ENCODE assay signal across 1 cellular context in the genomic region with DNA sequence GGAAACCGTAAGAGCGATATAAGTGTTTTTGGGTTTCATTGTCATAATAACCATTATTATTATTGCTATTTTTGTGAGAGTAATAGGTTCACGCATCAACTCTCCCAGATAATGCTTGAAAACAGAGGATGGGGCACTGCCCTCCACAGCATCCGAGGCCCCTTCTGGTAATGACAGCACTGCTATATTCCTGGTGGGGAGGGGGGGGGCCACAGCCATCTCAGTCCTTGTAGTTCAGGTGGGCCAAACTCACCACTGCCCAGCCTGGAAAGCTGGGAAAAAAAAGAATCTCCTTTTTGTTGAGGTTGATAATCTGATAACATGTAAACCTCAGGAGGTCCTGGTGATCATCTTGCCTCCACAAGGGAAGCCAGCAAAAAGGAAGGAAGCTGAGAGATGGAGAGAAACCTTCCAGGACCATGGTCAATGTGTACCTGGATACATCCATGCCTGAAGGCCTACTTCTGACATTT.
A peak's percentile ranks its signal among the peaks of the same experiment; 100 is the strongest.
TF ChIP-seq lines count a peak whose summit lies in the region.

No MANE protein-coding gene starts in this region.

TF ChIP-seq in HepG2, 621 proteins besides CTCF, POLR2A, EP300 and RAD21 (continued from another document):
- 0 out of 2 replicates have a peak, but pooled peaks have one; percentile 33 for TF ChIP-seq ZC3H13 (CRISPR knock-in tag; IDR thresholded peaks at IDR 0.05)
- no peak for TF ChIP-seq MYC (CRISPR knock-in tag; IDR thresholded peaks at IDR 0.05; ENCODE audit: borderline replicate concordance)
- peak; percentile 92; the same call in 1 of the 2 replicates for TF ChIP-seq KDM1A (CRISPR knock-in tag; IDR thresholded peaks at IDR 0.05)
